ENCODE assay signal across 1 cellular context in genomic region chr2:110870545-110870944, GRCh38.
TF ChIP-seq lines count a peak whose summit lies in the region.

No MANE protein-coding gene starts in this region.

TF ChIP-seq in WTC11, 78 proteins besides CTCF, POLR2A, EP300 and RAD21 (continued from another document):
- TF ChIP-seq ZNF281 (CRISPR knock-in tag; IDR thresholded peaks at IDR 0.05) (no peak), ZNF425 (CRISPR knock-in tag; conservative IDR thresholded peaks at IDR 0.05) (no peak), ZNF138 (CRISPR knock-in tag; conservative IDR thresholded peaks at IDR 0.05) (no peak), TEAD1 (CRISPR knock-in tag; IDR thresholded peaks at IDR 0.05) (no peak), CBFB (CRISPR knock-in tag; IDR thresholded peaks at IDR 0.05; ENCODE audit: low read depth) (no peak), GABPB1 (CRISPR knock-in tag; IDR thresholded peaks at IDR 0.05) (no peak), TCF7 (CRISPR knock-in tag; IDR thresholded peaks at IDR 0.05; ENCODE audit: low read depth) (no peak), GTF2I (CRISPR knock-in tag; conservative IDR thresholded peaks at IDR 0.05) (no peak), FOXK1 (CRISPR knock-in tag; IDR thresholded peaks at IDR 0.05) (no peak), E2F5 (CRISPR knock-in tag; IDR thresholded peaks at IDR 0.05) (no peak), ZNF423 (CRISPR knock-in tag; IDR thresholded peaks at IDR 0.05) (no peak), ERG (CRISPR knock-in tag; IDR thresholded peaks at IDR 0.05) (no peak), OVOL2 (CRISPR knock-in tag; IDR thresholded peaks at IDR 0.05; ENCODE audit: borderline replicate concordance) (no peak)
